Comparison of ENCODE assay signal across 14 cellular contexts in the genomic region with DNA sequence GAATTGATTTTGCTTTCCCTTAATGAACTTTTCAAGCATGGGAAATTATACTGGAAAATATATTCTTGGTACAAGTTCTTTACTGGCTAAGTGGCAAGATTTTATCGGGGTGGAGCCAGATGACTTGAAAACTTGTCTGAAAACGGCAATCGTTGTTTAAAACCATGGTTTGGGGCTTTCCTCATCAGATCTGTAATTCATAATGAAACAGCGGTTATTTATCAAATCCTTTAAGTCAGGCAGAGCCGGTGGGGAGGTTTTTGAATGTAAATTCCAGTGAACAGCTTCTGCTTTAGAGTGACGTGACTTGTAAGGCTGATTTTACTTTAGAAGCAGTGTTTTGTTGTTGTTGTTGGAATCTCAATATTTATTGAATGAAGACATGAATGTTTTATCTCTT. TPM values are rescaled to one million over a fixed set of nuclear protein-coding genes. Genes with fewer than 3 reads are reported as not detected.
DNase-seq lines count a peak whose midpoint lies in the region; ATAC-seq, FAIRE-seq and TF ChIP-seq lines count a peak whose summit lies in the region.
"Had no signal": no experiment of that assay in that cellular context is flagged by ENCODE, and none has a peak within 500 bp of the region (broad histone marks: within the 10 kb centered on the region; RNA-seq: fewer than 3 reads in every experiment).

No MANE protein-coding gene starts in this region.

- H3K4me1 Mint-ChIP-seq in activated CD4-positive, alpha-beta T cell treated with anti-CD3 and anti-CD28 coated beads for 36 hours, result peaks cover 58% of the 10 kb centered on the region
- peaks cover 37 to 54% (median 47%) of the 10 kb centered on the region in 3 donors for H3K4me1 Mint-ChIP-seq in naive B cell

- H3K9me3 Mint-ChIP-seq in activated CD4-positive, alpha-beta T cell treated with anti-CD3 and anti-CD28 coated beads for 36 hours (ENCODE audit: low read depth), result no peaks in the 10 kb centered on the region
- H3K9me3 Mint-ChIP-seq in naive B cell, result no peaks in the 10 kb centered on the region
- H3K9me3 Mint-ChIP-seq: dendritic cell treated with granulocyte-macrophage colony-stimulating factor and Interleukin-4, amounts not matched to agents 40 ng/mL and 50 ng/mL, for 4 days; HFFc6 had no signal

- no peak for ATAC-seq in activated CD4-positive, alpha-beta T cell treated with anti-CD3 and anti-CD28 coated beads for 36 hours
- no peak for ATAC-seq in naive B cell (ENCODE audit: low read depth in 2 of 2)
- no peak for ATAC-seq in HG02870 (IDR thresholded peaks at IDR 0.05; ENCODE audit: unreplicated experiment)
- ATAC-seq in aorta (ENCODE audit: low FRiP score), result no peak
- ATAC-seq: gastrocnemius medialis, left ventricle myocardium superior had no signal

- WGBS in aorta, 2 donors, result 87 to 88% methylated on average over 6 of the region's 6 CpGs

- peaks cover 8% of the 10 kb centered on the region for H3K36me3 Mint-ChIP-seq in activated CD4-positive, alpha-beta T cell treated with anti-CD3 and anti-CD28 coated beads for 36 hours (ENCODE audit: low read depth)
- H3K36me3 Mint-ChIP-seq in naive B cell, result peaks cover 0 to 13% of the 10 kb centered on the region in 2 donors

- no peak overlapping the region for H3K27ac ChIP-seq in aorta (ENCODE audit: low read depth in 1 of 2, low read length in 2 of 2)
- H3K27ac ChIP-seq: gastrocnemius medialis had no signal

- H3K27ac Mint-ChIP-seq in activated CD4-positive, alpha-beta T cell treated with anti-CD3 and anti-CD28 coated beads for 36 hours, result peak overlapping the region; percentile 90
- H3K27ac Mint-ChIP-seq in naive B cell, result peak overlapping the region in 1 of 6 donors; percentile 99
- H3K27ac Mint-ChIP-seq: dendritic cell treated with granulocyte-macrophage colony-stimulating factor and Interleukin-4, amounts not matched to agents 40 ng/mL and 50 ng/mL, for 4 days; HFFc6 had no signal

- peak; percentile 42 for DNase-seq in activated CD4-positive, alpha-beta T cell treated with anti-CD3 and anti-CD28 coated beads for 36 hours
- no peak for DNase-seq in activated CD4-positive, alpha-beta T cell treated with anti-CD3 and anti-CD28 coated beads, Interleukin-2, amount 50 U/mL, for 1 hour
- DNase-seq in GM13976 (ENCODE audit: low spot score) (peak; percentile 45), naive B cell (no peak), D721Med (ENCODE audit: insufficient read length, low spot score) (no peak), aorta (no peak)
- DNase-seq in activated CD4-positive, alpha-beta T cell treated with anti-CD3 and anti-CD28 coated beads, Interleukin-2, amount 50 U/mL, for 48 hours, result peak; percentile 19 to 44
- DNase-seq: gastrocnemius medialis, HFFc6, left ventricle myocardium superior, SW 1271 had no signal

- TF ChIP-seq CTCF in GM13976 (IDR thresholded peaks at IDR 0.05; ENCODE audit: borderline replicate concordance, control extremely low read depth, extremely low read depth, insufficient read depth, missing control alignments) (no peak), D721Med (IDR thresholded peaks at IDR 0.05; ENCODE audit: insufficient read depth, missing control alignments) (no peak)

- no peak for FAIRE-seq in D721Med (lab: Jason Lieb, UNC)
- FAIRE-seq: G401.6 had no signal

- no peaks in the 10 kb centered on the region for H3K27me3 Mint-ChIP-seq in activated CD4-positive, alpha-beta T cell treated with anti-CD3 and anti-CD28 coated beads for 36 hours
- H3K27me3 Mint-ChIP-seq in naive B cell, result no peaks in the 10 kb centered on the region

- peaks cover 0 to 3% of the 10 kb centered on the region in 2 donors for H3K4me1 ChIP-seq in aorta (ENCODE audit: control insufficient read depth in 1 of 2, insufficient read depth in 2 of 2, low read length in 2 of 2)

- CTCF ChIA-PET in activated CD4-positive, alpha-beta T cell treated with anti-CD3 and anti-CD28 coated beads for 36 hours (lab: Charles Lee), result interaction anchor here (2.3 to 2.4 kb wide), 2 partner anchors 10 to 58 kb away, joined by 7 read pairs; no protein-coding TSS in a partner anchor

- POLR2A ChIA-PET in activated CD4-positive, alpha-beta T cell treated with anti-CD3 and anti-CD28 coated beads for 36 hours (lab: Charles Lee), result interaction anchor here (0.5 to 2.0 kb wide), 3 partner anchors 10 to 18 kb away, joined by 3 to 7 read pairs (median 3); no protein-coding TSS in a partner anchor

- intact Hi-C loops in activated CD4-positive, alpha-beta T cell treated with anti-CD3 and anti-CD28 coated beads for 36 hours (cut with DNase I, micrococcal nuclease), result loop anchor here (2.0 to 10.0 kb wide), 5 partner anchors 17 to 600 kb away; a partner anchor contains a TSS
- intact Hi-C loops in aorta (cut with DNase I), result no loop called here

- H3K4me3 Mint-ChIP-seq in activated CD4-positive, alpha-beta T cell treated with anti-CD3 and anti-CD28 coated beads for 36 hours, result peak overlapping the region; percentile 94
- H3K4me3 Mint-ChIP-seq in naive B cell, result peak overlapping the region in 5 of 8 donors; percentile 30 to 98 (median 76)
- H3K4me3 Mint-ChIP-seq: dendritic cell treated with granulocyte-macrophage colony-stimulating factor and Interleukin-4, amounts not matched to agents 40 ng/mL and 50 ng/mL, for 4 days; HFFc6 had no signal

- H3K36me3 ChIP-seq in aorta (ENCODE audit: control insufficient read depth in 1 of 2, insufficient read depth in 2 of 2, low read length in 1 of 2), result no peaks in the 10 kb centered on the region
- H3K36me3 ChIP-seq: gastrocnemius medialis had no signal

- H3K9me3 ChIP-seq in aorta (ENCODE audit: control insufficient read depth, low read length), result no peaks in the 10 kb centered on the region
- H3K9me3 ChIP-seq: gastrocnemius medialis had no signal

- no peaks in the 10 kb centered on the region for H3K27me3 ChIP-seq in aorta (ENCODE audit: control insufficient read depth in 1 of 2, insufficient read depth in 2 of 2, low read length in 1 of 2)
- H3K27me3 ChIP-seq: gastrocnemius medialis had no signal

- in situ Hi-C loops in GM13976 (cut with MboI; ENCODE audit: low sequenced_read_pairs, unreplicated experiment), result no loop called here

- no peak overlapping the region for H3K4me3 ChIP-seq in aorta (ENCODE audit: low read length in 2 of 2)
- H3K4me3 ChIP-seq: gastrocnemius medialis had no signal

RNA-seq across cellular contexts. Expression of a gene that starts 2.6 kb away (rescaled TPM):
- total RNA-seq in activated CD4-positive, alpha-beta T cell treated with anti-CD3 and anti-CD28 coated beads for 36 hours, result 10 to 100 TPM; 53.5 to 70.2 TPM
- 100 to 1,000 TPM; 112 to 205 (median 137) TPM for polyA plus RNA-seq in naive B cell (ENCODE audit: low read depth in 6 of 6)
- 10 to 100 TPM; 31.8 to 38.1 TPM for total RNA-seq in aorta
- 10 to 100 TPM; 43.1 to 65.7 TPM for polyA plus RNA-seq in aorta

Comparison
In these comparisons a context has a peak if more than half of its experiments do, and no peak if none do; other contexts are left out.
1. DNase-seq: peak in activated CD4-positive, alpha-beta T cell treated with anti-CD3 and anti-CD28 coated beads for 36 hours (single experiment), GM13976 (single experiment) and activated CD4-positive, alpha-beta T cell treated with anti-CD3 and anti-CD28 coated beads, Interleukin-2, amount 50 U/mL, for 48 hours (2 of 2); none in activated CD4-positive, alpha-beta T cell treated with anti-CD3 and anti-CD28 coated beads, Interleukin-2, amount 50 U/mL, for 1 hour (single experiment), naive B cell (single experiment), D721Med (single experiment) and aorta (0 of 2).
2. intact Hi-C loops: an anchor here in activated CD4-positive, alpha-beta T cell treated with anti-CD3 and anti-CD28 coated beads for 36 hours (2.0 to 10.0 kb wide); none called in aorta.